ENCODE assay signal across 20 cellular contexts in the genomic region with DNA sequence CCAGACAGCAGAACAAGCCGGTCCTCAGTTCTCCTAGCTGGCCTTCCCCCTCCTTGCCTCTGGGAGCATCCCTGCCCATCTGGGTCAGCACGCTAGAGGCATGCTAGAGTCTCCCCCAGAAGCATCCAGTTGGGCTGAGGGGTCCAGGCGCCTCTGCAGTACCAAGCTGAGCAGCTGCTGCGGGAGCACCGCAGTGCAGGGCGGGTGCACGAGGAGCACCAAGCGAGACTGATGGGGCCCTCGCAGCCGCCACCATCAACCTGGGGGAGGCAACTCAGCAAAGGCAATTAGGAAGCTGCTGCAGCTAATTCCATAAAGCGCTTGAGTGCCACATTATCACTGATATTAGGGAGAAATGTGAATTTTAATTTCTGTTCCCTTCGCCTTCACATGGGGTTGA. TPM values are rescaled to one million over a fixed set of nuclear protein-coding genes. Genes with fewer than 3 reads are reported as not detected.
DNase-seq lines count a peak whose midpoint lies in the region; ATAC-seq and TF ChIP-seq lines count a peak whose summit lies in the region.
"Had no signal": no experiment of that assay in that cellular context is flagged by ENCODE, and none has a peak within 500 bp of the region (broad histone marks: within the 10 kb centered on the region; RNA-seq: fewer than 3 reads in every experiment).

No MANE protein-coding gene starts in this region.

- no peaks in the 10 kb centered on the region for H3K36me3 Mint-ChIP-seq in WTC11
- H3K36me3 Mint-ChIP-seq: CD4-positive, alpha-beta memory T cell had no signal

- no peak overlapping the region for H3K27ac Mint-ChIP-seq in WTC11
- H3K27ac Mint-ChIP-seq: CD4-positive, alpha-beta memory T cell had no signal

- POLR2A ChIA-PET in WTC11 (lab: Charles Lee) = interaction anchor here (0.6 to 1.2 kb wide), 3 partner anchors 10 to 292 kb away, joined by 3 read pairs; a partner anchor contains a TSS

- no peak for TF ChIP-seq CTCF in WTC11 (IDR thresholded peaks at IDR 0.05)
- TF ChIP-seq CTCF in omental fat pad (IDR thresholded peaks at IDR 0.05) = no peak

- peaks cover 73% of the 10 kb centered on the region for H3K4me1 Mint-ChIP-seq in WTC11
- H3K4me1 Mint-ChIP-seq: CD4-positive, alpha-beta memory T cell had no signal

- H3K4me3 Mint-ChIP-seq in WTC11 = no peak overlapping the region
- H3K4me3 Mint-ChIP-seq: CD4-positive, alpha-beta memory T cell had no signal

- no peaks in the 10 kb centered on the region for H3K36me3 ChIP-seq in H7 (replicated peaks; ENCODE audit: control insufficient read depth, insufficient read depth, low read length)

- H3K4me3 ChIP-seq in H7 (ENCODE audit: insufficient read depth, low read depth, low read length) = no peak overlapping the region
- H3K4me3 ChIP-seq: A549, GM23248 had no signal

- no peaks in the 10 kb centered on the region for H3K27me3 ChIP-seq in H7 (ENCODE audit: control insufficient read depth, insufficient read depth, low read length)

- H3K9me3 Mint-ChIP-seq in WTC11 = no peaks in the 10 kb centered on the region
- H3K9me3 Mint-ChIP-seq: CD4-positive, alpha-beta memory T cell had no signal

- peak; percentile 28 for ATAC-seq in WTC11
- no peak for ATAC-seq in HG03460 (IDR thresholded peaks at IDR 0.05; ENCODE audit: unreplicated experiment)
- ATAC-seq in omental fat pad (ENCODE audit: low FRiP score) = no peak
- ATAC-seq: A549 had no signal

- H3K27me3 Mint-ChIP-seq in WTC11 (ENCODE audit: low read depth) = no peaks in the 10 kb centered on the region; the same call in 1 of the 2 replicates
- H3K27me3 Mint-ChIP-seq: CD4-positive, alpha-beta memory T cell had no signal

- intact Hi-C loops in head of caudate nucleus (cut with DNase I) = no loop called here

- DNase-seq in H7 (peak; percentile 49), WTC11 (ENCODE audit: low spot score) (no peak), head of caudate nucleus (peak in 33 of 42 donors; percentile 37 to 84 (median 62)), AG20443 (ENCODE audit: low spot score) (no peak), HUDEP-2 (lab: John Stamatoyannopoulos, UW; ENCODE audit: unreplicated experiment in 76 of 76) (no peak), omental fat pad (ENCODE audit: low spot score) (no peak)
- DNase-seq: 8988T; ACHN; C1 segment of cervical spinal cord; Calu3; CD4-positive, alpha-beta memory T cell; COR-L47; DMS53; DMS79 treated with DMSO at 0.1 percent for 48 hours; GF-D8; GM23248; HCEC 1CT had no signal

- CTCF ChIA-PET in WTC11 (lab: Charles Lee) = interaction anchor here (1.1 to 3.8 kb wide), 3 partner anchors 12 to 240 kb away, joined by 3 to 14 read pairs (median 3); no protein-coding TSS in a partner anchor

TF ChIP-seq in WTC11, 78 proteins besides CTCF, POLR2A, EP300 and RAD21:
- TF ChIP-seq, protein P1, sequence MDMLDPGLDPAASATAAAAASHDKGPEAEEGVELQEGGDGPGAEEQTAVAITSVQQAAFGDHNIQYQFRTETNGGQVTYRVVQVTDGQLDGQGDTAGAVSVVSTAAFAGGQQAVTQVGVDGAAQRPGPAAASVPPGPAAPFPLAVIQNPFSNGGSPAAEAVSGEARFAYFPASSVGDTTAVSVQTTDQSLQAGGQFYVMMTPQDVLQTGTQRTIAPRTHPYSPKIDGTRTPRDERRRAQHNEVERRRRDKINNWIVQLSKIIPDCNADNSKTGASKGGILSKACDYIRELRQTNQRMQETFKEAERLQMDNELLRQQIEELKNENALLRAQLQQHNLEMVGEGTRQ (CRISPR knock-in tag; IDR thresholded peaks at IDR 0.05) = no peak
- TF ChIP-seq ZNF263 (CRISPR knock-in tag; IDR thresholded peaks at IDR 0.05; ENCODE audit: low read depth) = peak; percentile 48; the same call in 1 of the 2 replicates

RNA-seq across cellular contexts. Expression of a gene that starts 12.4 kb away (rescaled TPM):
- 1.6 TPM in 2 replicates for total RNA-seq in H7 (2014; rRNA removed; shearing (Covaris generic))
- total RNA-seq in WTC11 (2021) (4.0 to 5.0 TPM (median 4.9 TPM) in 3 replicates), omental fat pad (1 to 10 TPM; 2.6 to 6.1 (median 4.5) TPM)
- total RNA-seq: Calu3; CD4-positive, alpha-beta memory T cell; G401 had no signal

Comparison
In these comparisons a context has a peak if more than half of its experiments do, and no peak if none do; other contexts are left out.
1. DNase-seq: peak in H7 (single experiment) and head of caudate nucleus (33 of 42); none in WTC11 (single experiment), AG20443 (single experiment), HUDEP-2 (0 of 76) and omental fat pad (single experiment).